Comparison of ENCODE assay signal across 2 cellular contexts in the genomic region with DNA sequence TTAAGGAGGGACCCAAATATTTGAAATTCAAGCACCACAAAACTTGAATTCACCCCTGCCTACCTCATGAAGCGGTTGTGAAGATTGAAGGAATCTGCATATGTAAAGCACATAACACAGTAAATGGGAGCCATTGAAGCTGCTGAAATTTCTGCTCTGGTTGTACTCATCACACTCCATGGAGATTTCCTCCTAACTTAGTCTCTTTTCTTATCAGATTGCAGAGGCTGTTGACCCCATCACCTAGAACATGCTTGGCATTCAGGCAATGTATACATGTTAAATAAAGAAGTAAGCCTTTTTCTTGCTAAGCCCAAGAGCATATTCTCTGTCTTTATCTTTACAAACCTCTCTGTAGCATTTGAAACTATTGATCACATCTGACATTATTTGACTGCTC.
TF ChIP-seq lines count a peak whose summit lies in the region.

No MANE protein-coding gene starts in this region.

TF ChIP-seq in GM23338, 12 proteins besides CTCF, POLR2A, EP300 and RAD21:
- TF ChIP-seq NANOG (IDR thresholded peaks at IDR 0.05; ENCODE audit: borderline replicate concordance) (no peak), CREB1 (CRISPR knock-in tag; IDR thresholded peaks at IDR 0.05; ENCODE audit: low read depth) (no peak), ZNF114 (CRISPR knock-in tag; IDR thresholded peaks at IDR 0.05) (no peak)

TF ChIP-seq in WTC11, 78 proteins besides CTCF, POLR2A, EP300 and RAD21:
- TF ChIP-seq, protein P1, sequence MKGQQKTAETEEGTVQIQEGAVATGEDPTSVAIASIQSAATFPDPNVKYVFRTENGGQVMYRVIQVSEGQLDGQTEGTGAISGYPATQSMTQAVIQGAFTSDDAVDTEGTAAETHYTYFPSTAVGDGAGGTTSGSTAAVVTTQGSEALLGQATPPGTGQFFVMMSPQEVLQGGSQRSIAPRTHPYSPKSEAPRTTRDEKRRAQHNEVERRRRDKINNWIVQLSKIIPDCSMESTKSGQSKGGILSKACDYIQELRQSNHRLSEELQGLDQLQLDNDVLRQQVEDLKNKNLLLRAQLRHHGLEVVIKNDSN (CRISPR knock-in tag; IDR thresholded peaks at IDR 0.05) = no peak
- no peak for TF ChIP-seq ZBTB21 (CRISPR knock-in tag; IDR thresholded peaks at IDR 0.05; ENCODE audit: borderline replicate concordance)
- TF ChIP-seq NR3C1 (CRISPR knock-in tag; conservative IDR thresholded peaks at IDR 0.05; ENCODE audit: low read depth) = no peak
- TF ChIP-seq ATF1 (CRISPR knock-in tag; IDR thresholded peaks at IDR 0.05) = no peak
- TF ChIP-seq, protein P2, sequence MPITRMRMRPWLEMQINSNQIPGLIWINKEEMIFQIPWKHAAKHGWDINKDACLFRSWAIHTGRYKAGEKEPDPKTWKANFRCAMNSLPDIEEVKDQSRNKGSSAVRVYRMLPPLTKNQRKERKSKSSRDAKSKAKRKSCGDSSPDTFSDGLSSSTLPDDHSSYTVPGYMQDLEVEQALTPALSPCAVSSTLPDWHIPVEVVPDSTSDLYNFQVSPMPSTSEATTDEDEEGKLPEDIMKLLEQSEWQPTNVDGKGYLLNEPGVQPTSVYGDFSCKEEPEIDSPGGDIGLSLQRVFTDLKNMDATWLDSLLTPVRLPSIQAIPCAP (CRISPR knock-in tag; IDR thresholded peaks at IDR 0.05) = no peak
- TF ChIP-seq, protein P3, sequence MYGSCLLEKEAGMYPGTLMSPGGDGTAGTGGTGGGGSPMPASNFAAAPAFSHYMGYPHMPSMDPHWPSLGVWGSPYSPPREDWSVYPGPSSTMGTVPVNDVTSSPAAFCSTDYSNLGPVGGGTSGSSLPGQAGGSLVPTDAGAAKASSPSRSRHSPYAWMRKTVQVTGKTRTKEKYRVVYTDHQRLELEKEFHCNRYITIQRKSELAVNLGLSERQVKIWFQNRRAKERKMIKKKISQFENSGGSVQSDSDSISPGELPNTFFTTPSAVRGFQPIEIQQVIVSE (CRISPR knock-in tag; IDR thresholded peaks at IDR 0.05; ENCODE audit: borderline replicate concordance) = no peak
- TF ChIP-seq NFATC4 (CRISPR knock-in tag; IDR thresholded peaks at IDR 0.05) = no peak
- no peak for TF ChIP-seq JUN (CRISPR knock-in tag; IDR thresholded peaks at IDR 0.05)
- TF ChIP-seq GABPB1 (CRISPR knock-in tag; IDR thresholded peaks at IDR 0.05) = no peak
- no peak for TF ChIP-seq NR1H2 (CRISPR knock-in tag; IDR thresholded peaks at IDR 0.05)
- TF ChIP-seq PRRX2 (CRISPR knock-in tag; IDR thresholded peaks at IDR 0.05) = no peak
- no peak for TF ChIP-seq FOXK1 (CRISPR knock-in tag; IDR thresholded peaks at IDR 0.05)
- TF ChIP-seq, protein P4, sequence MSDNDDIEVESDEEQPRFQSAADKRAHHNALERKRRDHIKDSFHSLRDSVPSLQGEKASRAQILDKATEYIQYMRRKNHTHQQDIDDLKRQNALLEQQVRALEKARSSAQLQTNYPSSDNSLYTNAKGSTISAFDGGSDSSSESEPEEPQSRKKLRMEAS (CRISPR knock-in tag; IDR thresholded peaks at IDR 0.05) = no peak
- TF ChIP-seq, protein P5, sequence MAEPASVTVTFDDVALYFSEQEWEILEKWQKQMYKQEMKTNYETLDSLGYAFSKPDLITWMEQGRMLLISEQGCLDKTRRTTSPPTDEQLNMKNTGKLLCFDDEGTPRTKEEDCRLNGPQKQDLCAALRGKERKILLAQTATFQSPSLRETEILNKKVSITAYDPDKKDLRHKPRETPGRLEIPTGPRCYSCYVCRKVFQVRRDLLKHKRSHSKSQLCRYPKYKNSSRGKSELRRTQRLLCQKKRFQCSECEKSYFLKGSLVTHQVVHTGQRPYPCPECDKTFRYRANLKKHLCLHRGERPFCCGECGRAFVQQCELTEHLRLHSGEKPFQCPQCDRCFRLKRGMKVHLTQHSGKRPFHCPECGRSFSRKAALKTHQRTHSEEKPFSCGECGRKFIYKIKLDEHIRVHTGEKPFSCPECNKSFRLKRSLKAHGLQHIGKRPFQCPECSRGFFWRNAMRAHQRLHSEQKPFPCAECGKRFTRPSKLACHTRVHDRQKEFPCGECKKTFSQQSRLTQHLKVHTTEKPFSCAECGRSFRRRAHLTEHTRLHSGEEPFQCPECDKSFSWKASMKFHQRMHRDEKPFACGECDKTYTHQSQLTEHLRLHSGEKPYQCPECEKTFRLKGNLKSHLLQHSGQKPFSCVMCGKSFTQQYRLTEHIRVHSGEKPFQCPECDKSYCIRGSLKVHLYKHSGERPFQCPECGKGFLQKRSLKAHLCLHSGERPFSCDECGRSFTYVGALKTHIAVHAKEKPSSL (CRISPR knock-in tag; conservative IDR thresholded peaks at IDR 0.05) = no peak
- no peak for TF ChIP-seq ZNF263 (CRISPR knock-in tag; IDR thresholded peaks at IDR 0.05; ENCODE audit: low read depth)
- TF ChIP-seq ELF4 (CRISPR knock-in tag; IDR thresholded peaks at IDR 0.05; ENCODE audit: low read depth) = no peak
- TF ChIP-seq, protein P6, sequence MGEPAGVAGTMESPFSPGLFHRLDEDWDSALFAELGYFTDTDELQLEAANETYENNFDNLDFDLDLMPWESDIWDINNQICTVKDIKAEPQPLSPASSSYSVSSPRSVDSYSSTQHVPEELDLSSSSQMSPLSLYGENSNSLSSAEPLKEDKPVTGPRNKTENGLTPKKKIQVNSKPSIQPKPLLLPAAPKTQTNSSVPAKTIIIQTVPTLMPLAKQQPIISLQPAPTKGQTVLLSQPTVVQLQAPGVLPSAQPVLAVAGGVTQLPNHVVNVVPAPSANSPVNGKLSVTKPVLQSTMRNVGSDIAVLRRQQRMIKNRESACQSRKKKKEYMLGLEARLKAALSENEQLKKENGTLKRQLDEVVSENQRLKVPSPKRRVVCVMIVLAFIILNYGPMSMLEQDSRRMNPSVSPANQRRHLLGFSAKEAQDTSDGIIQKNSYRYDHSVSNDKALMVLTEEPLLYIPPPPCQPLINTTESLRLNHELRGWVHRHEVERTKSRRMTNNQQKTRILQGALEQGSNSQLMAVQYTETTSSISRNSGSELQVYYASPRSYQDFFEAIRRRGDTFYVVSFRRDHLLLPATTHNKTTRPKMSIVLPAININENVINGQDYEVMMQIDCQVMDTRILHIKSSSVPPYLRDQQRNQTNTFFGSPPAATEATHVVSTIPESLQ (CRISPR knock-in tag; IDR thresholded peaks at IDR 0.05) = no peak
- TF ChIP-seq, protein P7, sequence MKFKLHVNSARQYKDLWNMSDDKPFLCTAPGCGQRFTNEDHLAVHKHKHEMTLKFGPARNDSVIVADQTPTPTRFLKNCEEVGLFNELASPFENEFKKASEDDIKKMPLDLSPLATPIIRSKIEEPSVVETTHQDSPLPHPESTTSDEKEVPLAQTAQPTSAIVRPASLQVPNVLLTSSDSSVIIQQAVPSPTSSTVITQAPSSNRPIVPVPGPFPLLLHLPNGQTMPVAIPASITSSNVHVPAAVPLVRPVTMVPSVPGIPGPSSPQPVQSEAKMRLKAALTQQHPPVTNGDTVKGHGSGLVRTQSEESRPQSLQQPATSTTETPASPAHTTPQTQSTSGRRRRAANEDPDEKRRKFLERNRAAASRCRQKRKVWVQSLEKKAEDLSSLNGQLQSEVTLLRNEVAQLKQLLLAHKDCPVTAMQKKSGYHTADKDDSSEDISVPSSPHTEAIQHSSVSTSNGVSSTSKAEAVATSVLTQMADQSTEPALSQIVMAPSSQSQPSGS (CRISPR knock-in tag; IDR thresholded peaks at IDR 0.05; ENCODE audit: borderline replicate concordance, low read depth) = no peak
- TF ChIP-seq TEAD4 (CRISPR knock-in tag; IDR thresholded peaks at IDR 0.05) = no peak
